Comparison of ENCODE assay signal across 10 cellular contexts in genomic region chr1:235018161-235018560, GRCh38.
DNase-seq lines count a peak whose midpoint lies in the region; ATAC-seq, FAIRE-seq and TF ChIP-seq lines count a peak whose summit lies in the region.
"Had no signal": no experiment of that assay in that cellular context is flagged by ENCODE, and none has a peak within 500 bp of the region (broad histone marks: within the 10 kb centered on the region; RNA-seq: fewer than 3 reads in every experiment).

No MANE protein-coding gene starts in this region.

- H3K27me3 Mint-ChIP-seq in activated naive CD8-positive, alpha-beta T cell treated with anti-CD3 and anti-CD28 coated beads for 36 hours, result no peaks in the 10 kb centered on the region

- TF ChIP-seq POLR2A in A549 (IDR thresholded peaks at IDR 0.05; ENCODE audit: low read length), result no peak

- H3K4me1 ChIP-seq in A549, result peaks cover 8% of the 10 kb centered on the region; the same call in 2 of the 3 replicates
- H3K4me1 ChIP-seq in HEK293 (ENCODE audit: control insufficient read depth, insufficient read depth, low read length), result no peaks in the 10 kb centered on the region
- no peaks in the 10 kb centered on the region for H3K4me1 ChIP-seq in lower lobe of right lung

- H3K36me3 Mint-ChIP-seq in activated naive CD8-positive, alpha-beta T cell treated with anti-CD3 and anti-CD28 coated beads for 36 hours, result peaks cover 45% of the 10 kb centered on the region

- H3K4me3 ChIP-seq in A549, result no peak overlapping the region
- H3K4me3 ChIP-seq in HEK293 (ENCODE audit: low read depth, low read length), result no peak overlapping the region
- H3K4me3 ChIP-seq in lower lobe of right lung, result no peak overlapping the region

- TF ChIP-seq CTCF in A549 (IDR thresholded peaks at IDR 0.05) (no peak), HEK293 (tag by site-specific recombination; IDR thresholded peaks at IDR 0.05) (no peak), lower lobe of right lung (IDR thresholded peaks at IDR 0.05) (no peak)

- peak overlapping the region; percentile 78 for H3K27ac Mint-ChIP-seq in activated naive CD8-positive, alpha-beta T cell treated with anti-CD3 and anti-CD28 coated beads for 36 hours

- H3K36me3 ChIP-seq in HEK293 (ENCODE audit: control insufficient read depth in 2 of 2, insufficient read depth in 1 of 2, low read length in 2 of 2) (no peaks in the 10 kb centered on the region), lower lobe of right lung (no peaks in the 10 kb centered on the region)

- peak in 1 of 2 experiments; percentile 52; a peak in 1 of 5 replicates for TF ChIP-seq EP300 in A549 (IDR thresholded peaks at IDR 0.05)

- ATAC-seq in A549 (peak; percentile 75 to 90), HG03159 (IDR thresholded peaks at IDR 0.05; ENCODE audit: unreplicated experiment) (no peak), lower lobe of right lung (no peak)

- intact Hi-C loops in lower lobe of right lung (cut with DNase I), result no loop called here

- 50% methylated on average over 2 of the region's 3 CpGs for WGBS in A549 (ENCODE audit: missing lambda C conversion rate)

- 0 out of 3 replicates have a peak overlapping the region, but pooled peaks have one; percentile 13 for H3K4me2 ChIP-seq in A549

- peak; percentile 17 to 78 for DNase-seq in A549 (ENCODE audit: low read depth in 1 of 2, low spot score in 1 of 2)
- no peak for DNase-seq in activated naive CD8-positive, alpha-beta T cell treated with anti-CD3 and anti-CD28 coated beads for 36 hours
- peak; percentile 99 for DNase-seq in islet precursor cell
- DNase-seq in stimulated activated CD4-positive, alpha-beta T cell treated with anti-CD3 and anti-CD28 coated beads, Interleukin-2, amount 100 ng/mL, for 48 hours, result no peak
- DNase-seq in T-helper 2 cell, result no peak
- no peak for DNase-seq in lower lobe of right lung
- DNase-seq: COR-L47 had no signal

- H3K27ac ChIP-seq in A549, result peak overlapping the region; percentile 57 to 71
- H3K27ac ChIP-seq in HEK293 (ENCODE audit: extremely low read depth, low read depth, low read length), result no peak overlapping the region
- no peak overlapping the region for H3K27ac ChIP-seq in lower lobe of right lung

- no peak; a peak in 1 of 5 replicates for TF ChIP-seq RAD21 in A549 (conservative IDR thresholded peaks at IDR 0.05 in 1 of 2, IDR thresholded peaks at IDR 0.05 in 1 of 2)

- FAIRE-seq in A549 (lab: Jason Lieb, UNC), result no peak
- FAIRE-seq: endometrium had no signal

- H3K9me3 ChIP-seq in A549 (peaks cover 14% of the 10 kb centered on the region; the same call in 2 of the 3 replicates), HEK293 (ENCODE audit: control insufficient read depth, insufficient read depth, low read depth, low read length) (no peaks in the 10 kb centered on the region), lower lobe of right lung (no peaks in the 10 kb centered on the region)

- CTCF ChIA-PET in A549 (lab: Yijun Ruan, JAX), result no interaction called here
- CTCF ChIA-PET in HEK293 (lab: Yijun Ruan, JAX), result interaction anchor here (0.6 kb wide), 1 partner anchor 12 kb away, joined by 5 read pairs; no protein-coding TSS in a partner anchor

- H3K4me1 Mint-ChIP-seq in activated naive CD8-positive, alpha-beta T cell treated with anti-CD3 and anti-CD28 coated beads for 36 hours, result peaks cover 68% of the 10 kb centered on the region

- POLR2A ChIA-PET in A549 (lab: Yijun Ruan, JAX) (interaction anchor here (0.9 kb wide), 1 partner anchor 50 kb away, joined by 3 read pairs; no protein-coding TSS in a partner anchor), HEK293 (lab: Yijun Ruan, JAX) (no interaction called here)

- H3K4me3 Mint-ChIP-seq in activated naive CD8-positive, alpha-beta T cell treated with anti-CD3 and anti-CD28 coated beads for 36 hours, result no peak overlapping the region

- H3K9me3 Mint-ChIP-seq in activated naive CD8-positive, alpha-beta T cell treated with anti-CD3 and anti-CD28 coated beads for 36 hours, result peaks cover 33% of the 10 kb centered on the region

- no peaks in the 10 kb centered on the region for H3K27me3 ChIP-seq in lower lobe of right lung (ENCODE audit: low read depth)

TF ChIP-seq in A549, 52 proteins besides CTCF, POLR2A, EP300 and RAD21:
- TF ChIP-seq ESRRA (IDR thresholded peaks at IDR 0.05; ENCODE audit: borderline replicate concordance, low read length) (no peak), POLR2AphosphoS2 (conservative IDR thresholded peaks at IDR 0.05; ENCODE audit: low read length) (no peak), GATA3 (IDR thresholded peaks at IDR 0.05; ENCODE audit: borderline replicate concordance) (peak; percentile 21; the same call in 1 of the 2 replicates), FOSL2 (IDR thresholded peaks at IDR 0.05) (no peak), FOSL2 (CRISPR knock-in tag; IDR thresholded peaks at IDR 0.05) (peak; percentile 70), USF2 (IDR thresholded peaks at IDR 0.05) (no peak), NFE2L2 (conservative IDR thresholded peaks at IDR 0.05; ENCODE audit: low read length) (0 out of 2 replicates have a peak, but pooled peaks have one; percentile 17), MAX (IDR thresholded peaks at IDR 0.05) (peak; percentile 67), JUNB (IDR thresholded peaks at IDR 0.05) (0 out of 2 replicates have a peak, but pooled peaks have one; percentile 20)

TF ChIP-seq in HEK293, 187 proteins besides CTCF, POLR2A, EP300 and RAD21:
- no peak for TF ChIP-seq ZXDB (tag by site-specific recombination; IDR thresholded peaks at IDR 0.05)
- peak; percentile 51 for TF ChIP-seq SETDB1 (IDR thresholded peaks at IDR 0.05; ENCODE audit: insufficient read length, low read length)

Comparison
In these comparisons a context has a peak if more than half of its experiments do, and no peak if none do; other contexts are left out.
1. ATAC-seq: peak in A549 (2 of 2); none in HG03159 (single experiment) and lower lobe of right lung (0 of 2).
2. DNase-seq: peak in A549 (2 of 2) and islet precursor cell (single experiment); none in activated naive CD8-positive, alpha-beta T cell treated with anti-CD3 and anti-CD28 coated beads for 36 hours (single experiment), stimulated activated CD4-positive, alpha-beta T cell treated with anti-CD3 and anti-CD28 coated beads, Interleukin-2, amount 100 ng/mL, for 48 hours (0 of 2), T-helper 2 cell (0 of 5) and lower lobe of right lung (single experiment).
3. H3K27ac ChIP-seq: peak in A549 (2 of 2); none in HEK293 (single experiment) and lower lobe of right lung (single experiment).